ENCODE assay signal across 16 cellular contexts in the genomic region with DNA sequence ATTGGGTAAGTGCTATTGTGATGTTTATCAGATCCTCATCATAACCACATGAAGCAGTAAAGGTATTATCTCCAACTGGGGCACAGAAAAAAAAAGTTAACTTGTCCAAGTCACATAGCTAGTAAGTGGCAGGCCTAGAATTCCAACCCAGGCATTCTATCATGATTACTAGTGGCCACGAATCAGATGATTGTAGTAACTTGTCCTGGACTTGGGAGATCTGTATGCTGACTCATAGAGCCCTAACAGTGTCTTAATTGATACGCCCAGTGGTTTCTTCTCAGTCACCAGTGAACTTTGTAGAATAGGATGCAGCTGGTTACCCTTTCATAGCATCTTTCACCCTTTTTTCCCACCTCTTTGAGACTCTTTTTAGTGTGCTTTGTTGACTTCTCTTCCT.
DNase-seq lines count a peak whose midpoint lies in the region; FAIRE-seq and TF ChIP-seq lines count a peak whose summit lies in the region.
"Had no signal": no experiment of that assay in that cellular context is flagged by ENCODE, and none has a peak within 500 bp of the region (broad histone marks: within the 10 kb centered on the region; RNA-seq: fewer than 3 reads in every experiment).

No MANE protein-coding gene starts in this region.

- no peak overlapping the region for H2BK5ac ChIP-seq in trophoblast cell (ENCODE audit: low read depth, low read length, poor library complexity)

- H3K79me1 ChIP-seq in trophoblast cell (ENCODE audit: low read length) = peaks cover 2% of the 10 kb centered on the region

- H3K36me3 ChIP-seq in trophoblast cell (ENCODE audit: control insufficient read depth in 1 of 2, insufficient read depth in 2 of 2, low read length in 2 of 2) = no peaks in the 10 kb centered on the region
- H3K36me3 ChIP-seq: left lung, right lobe of liver, SJCRH30 had no signal

- H3K27me3 ChIP-seq in trophoblast cell (ENCODE audit: insufficient read depth, low read length) = no peaks in the 10 kb centered on the region
- H3K27me3 ChIP-seq: left lung, right lobe of liver, SJCRH30 had no signal

- H3K79me2 ChIP-seq in trophoblast cell (ENCODE audit: control insufficient read depth, insufficient read depth, low read length, poor library complexity) = no peaks in the 10 kb centered on the region

- no peak overlapping the region for H3K18ac ChIP-seq in trophoblast cell (ENCODE audit: low read length)

- no peak overlapping the region for H2AFZ ChIP-seq in trophoblast cell (ENCODE audit: insufficient read depth, low read length, poor library complexity)

- H3K4me1 ChIP-seq in trophoblast cell (ENCODE audit: control insufficient read depth in 1 of 2, insufficient read depth in 2 of 2, low read length in 2 of 2) = peaks cover 7 to 9% of the 10 kb centered on the region in 2 experiments
- H3K4me1 ChIP-seq: left lung, right lobe of liver, SJCRH30 had no signal

- no peak for TF ChIP-seq CTCF in epithelial cell of proximal tubule (conservative IDR thresholded peaks at IDR 0.05; ENCODE audit: low read depth, low read length)

- no peak overlapping the region for H3K4ac ChIP-seq in trophoblast cell (ENCODE audit: low read depth, low read length)

- H3K4me3 ChIP-seq in epithelial cell of proximal tubule (ENCODE audit: low read depth, low read length) (no peak overlapping the region), trophoblast cell (ENCODE audit: low read depth, low read length) (no peak overlapping the region)
- H3K4me3 ChIP-seq: left lung, right lobe of liver, SJCRH30 had no signal

- H2AK5ac ChIP-seq in trophoblast cell (ENCODE audit: low read length) = no peak overlapping the region

- no peak overlapping the region for H3K14ac ChIP-seq in trophoblast cell (ENCODE audit: low read length)

- DNase-seq in GM04503 (ENCODE audit: low read depth) (peak; percentile 67), RCC 7860 (ENCODE audit: low spot score) (peak; percentile 84), epithelial cell of proximal tubule (ENCODE audit: low read depth) (peak; percentile 91), trophoblast cell (peak; percentile 5 to 41), DMS53 (lab: John Stamatoyannopoulos, UW) (no peak), activated gamma-delta T cell treated with Interleukin-2 at 50 U/mL for 16 hours (no peak), NCI-H2227 treated with DMSO at 0.1 percent for 48 hours (lab: John Stamatoyannopoulos, UW) (no peak), NCI-H82 treated with DMSO at 0.1 percent for 48 hours (lab: John Stamatoyannopoulos, UW; ENCODE audit: unreplicated experiment) (no peak)
- DNase-seq: CD4-positive, alpha-beta memory T cell; head of caudate nucleus; left lung; nephron progenitor cell; right lobe of liver; SJCRH30; substantia nigra had no signal

- H2BK12ac ChIP-seq in trophoblast cell (ENCODE audit: low read length) = no peak overlapping the region

- H4K8ac ChIP-seq in trophoblast cell (ENCODE audit: low read depth, low read length) = no peak overlapping the region

- no peak overlapping the region for H3K27ac ChIP-seq in trophoblast cell (ENCODE audit: low read depth, low read length)
- H3K27ac ChIP-seq: left lung, right lobe of liver, SJCRH30, VCaP had no signal

- no peak overlapping the region for H3K23ac ChIP-seq in trophoblast cell (ENCODE audit: low read length)

- FAIRE-seq in RCC 7860 (lab: Jason Lieb, UNC) = peak; percentile 93

- H2BK120ac ChIP-seq in trophoblast cell (ENCODE audit: insufficient read depth, low read length, poor library complexity) = no peak overlapping the region

- no peaks in the 10 kb centered on the region for H3K9me3 ChIP-seq in trophoblast cell (ENCODE audit: insufficient read depth, low read depth, low read length)
- H3K9me3 ChIP-seq: left lung, right lobe of liver, SJCRH30 had no signal

- WGBS in trophoblast cell (ENCODE audit: extremely low coverage, insufficient coverage, insufficient read length) = no CpG with 5 or more reads among the region's 2 CpGs

- no peak overlapping the region for H3K4me2 ChIP-seq in trophoblast cell (ENCODE audit: low read length)

- no peak overlapping the region for H4K12ac ChIP-seq in trophoblast cell (ENCODE audit: low read depth, low read length)

- H4K91ac ChIP-seq in trophoblast cell (ENCODE audit: low read depth, low read length) = no peak overlapping the region

- H3K9ac ChIP-seq in trophoblast cell (ENCODE audit: low read length) = no peak overlapping the region

Comparison
In these comparisons a context has a peak if more than half of its experiments do, and no peak if none do; other contexts are left out.
1. DNase-seq: peak in GM04503 (single experiment), RCC 7860 (single experiment), epithelial cell of proximal tubule (single experiment) and trophoblast cell (2 of 2); none in DMS53 (single experiment), activated gamma-delta T cell treated with Interleukin-2 at 50 U/mL for 16 hours (single experiment), NCI-H2227 treated with DMSO at 0.1 percent for 48 hours (single experiment) and NCI-H82 treated with DMSO at 0.1 percent for 48 hours (single experiment).